Comparison of ENCODE assay signal across 8 cellular contexts in genomic region chr16:11255737-11256656, GRCh38. TPM values are rescaled to one million over a fixed set of nuclear protein-coding genes. Genes with fewer than 3 reads are reported as not detected.
DNase-seq lines count a peak whose midpoint lies in the region; ATAC-seq and TF ChIP-seq lines count a peak whose summit lies in the region.

SOCS1 (minus strand) TSS chr16:11256204; CDS start chr16:11255478, 726 bp downstream.

- peaks cover 0 to 2% (median 0%) of the 10 kb centered on the region in 11 donors for H3K9me3 Mint-ChIP-seq in naive thymus-derived CD4-positive, alpha-beta T cell
- no peaks in the 10 kb centered on the region for H3K9me3 Mint-ChIP-seq in stimulated activated effector memory CD8-positive, alpha-beta T cell treated with anti-CD3 and anti-CD28 coated beads, Interleukin-12 subunit alpha, Interleukin-12 subunit beta, amount 100 ng/mL, for 72 hours

- peak; percentile 49 for ATAC-seq in GM21515 (IDR thresholded peaks at IDR 0.05; ENCODE audit: unreplicated experiment)
- ATAC-seq in naive thymus-derived CD4-positive, alpha-beta T cell = peak; percentile 82
- ATAC-seq in stimulated activated effector memory CD8-positive, alpha-beta T cell treated with anti-CD3 and anti-CD28 coated beads, Interleukin-12 subunit alpha, Interleukin-12 subunit beta, amount 100 ng/mL, for 72 hours = peak; percentile 76

- intact Hi-C loops in PC-9 (cut with micrococcal nuclease; ENCODE audit: unreplicated experiment) = loop anchor here (1.0 to 10.0 kb wide), 10 partner anchors 41 to 285 kb away; no protein-coding TSS in a partner anchor
- intact Hi-C loops in naive thymus-derived CD4-positive, alpha-beta T cell (cut with micrococcal nuclease) = loop anchor here (1.0 to 10.0 kb wide), 21 partner anchors 23 to 1546 kb away; partner anchors contain the start of genes ZC3H7A (in 2 of the 2), CPPED1 (in 1 of the 2), DEXI (in 1 of the 2) and GSPT1 (in 1 of the 2)

- peaks cover 11% of the 10 kb centered on the region for H3K4me1 ChIP-seq in HUES64 (ENCODE audit: insufficient read depth, low read length)
- H3K4me1 ChIP-seq in PC-9 (replicated peaks; ENCODE audit: insufficient read depth) = peaks cover 23% of the 10 kb centered on the region
- H3K4me1 ChIP-seq in naive thymus-derived CD4-positive, alpha-beta T cell (ENCODE audit: control insufficient read depth in 2 of 2, insufficient read depth in 2 of 2, low read length in 2 of 2) = peaks cover 48 to 52% of the 10 kb centered on the region in 2 donors

- H3K79me2 ChIP-seq in PC-9 (ENCODE audit: low read depth) = no peaks in the 10 kb centered on the region

- peaks cover 7% of the 10 kb centered on the region; the same call in 1 of the 2 replicates for H3F3A ChIP-seq in PC-9 (ENCODE audit: insufficient read depth, low read depth)

- peaks cover 0 to 4% (median 0%) of the 10 kb centered on the region in 5 donors for H3K27me3 Mint-ChIP-seq in naive thymus-derived CD4-positive, alpha-beta T cell

- H3K9me2 ChIP-seq in PC-9 (ENCODE audit: insufficient read depth) = no peaks in the 10 kb centered on the region

- CTCF ChIA-PET in PC-9 (lab: Charles Lee) = interaction anchor here (0.6 to 3.7 kb wide), 22 partner anchors 31 to 1066 kb away, joined by 3 to 25 read pairs (median 4); no protein-coding TSS in a partner anchor
- CTCF ChIA-PET in naive thymus-derived CD4-positive, alpha-beta T cell (lab: Charles Lee) = interaction anchor here (0.6 to 6.0 kb wide), 19 partner anchors 20 to 294 kb away, joined by 3 to 31 read pairs (median 5); no protein-coding TSS in a partner anchor

- H4K20me1 ChIP-seq in PC-9 (ENCODE audit: insufficient read depth) = no peaks in the 10 kb centered on the region

- H3K9me3 ChIP-seq in HUES64 (ENCODE audit: insufficient read depth, low read depth, low read length) (no peaks in the 10 kb centered on the region), PC-9 (ENCODE audit: insufficient read depth, low read depth) (no peaks in the 10 kb centered on the region)
- H3K9me3 ChIP-seq in naive thymus-derived CD4-positive, alpha-beta T cell (ENCODE audit: control insufficient read depth in 2 of 3, low read length in 3 of 3) = no peaks in the 10 kb centered on the region

- H3K27ac ChIP-seq in HUES64 (ENCODE audit: low read depth, low read length) (peak within 1 kb of the TSS; percentile 76; the same call in 1 of the 2 replicates), PC-9 (peak within 1 kb of the TSS; percentile 69)
- H3K27ac ChIP-seq in naive thymus-derived CD4-positive, alpha-beta T cell (ENCODE audit: low read depth, low read length) = peak within 1 kb of the TSS; percentile 97

- peak within 1 kb of the TSS; percentile 77 for H3K4me3 ChIP-seq in HUES64 (ENCODE audit: low read length)
- peak within 1 kb of the TSS; percentile 96 for H3K4me3 ChIP-seq in PC-9
- H3K4me3 ChIP-seq in naive thymus-derived CD4-positive, alpha-beta T cell (ENCODE audit: low read length) = peak within 1 kb of the TSS; percentile 85

- peak; percentile 67 for DNase-seq in DMS153 (lab: John Stamatoyannopoulos, UW)
- DNase-seq in PC-9 = peak; percentile 63 to 93
- DNase-seq in activated T-cell treated with anti-CD3 and anti-CD28 coated beads, Interleukin-2, amount 50 U/mL, for 48 hours = peak; percentile 90 to 94
- peak; percentile 87 for DNase-seq in fibroblast of gingiva (ENCODE audit: low read depth)
- peak; percentile 76 to 97 (median 87) for DNase-seq in naive thymus-derived CD4-positive, alpha-beta T cell
- DNase-seq in stimulated activated effector memory CD8-positive, alpha-beta T cell treated with anti-CD3 and anti-CD28 coated beads, Interleukin-12 subunit alpha, Interleukin-12 subunit beta, amount 100 ng/mL, for 72 hours (ENCODE audit: low spot score in 2 of 2) = peak; percentile 95 to 97

- H3K4me2 ChIP-seq in PC-9 = peak within 1 kb of the TSS; percentile 99

- TF ChIP-seq CTCF in PC-9 (conservative IDR thresholded peaks at IDR 0.05) = peak; percentile 81

- H3K36me3 Mint-ChIP-seq in naive thymus-derived CD4-positive, alpha-beta T cell = peaks cover 0 to 37% (median 4%) of the 10 kb centered on the region in 5 donors
- H3K36me3 Mint-ChIP-seq in stimulated activated effector memory CD8-positive, alpha-beta T cell treated with anti-CD3 and anti-CD28 coated beads, Interleukin-12 subunit alpha, Interleukin-12 subunit beta, amount 100 ng/mL, for 72 hours = peaks cover 65% of the 10 kb centered on the region

- WGBS in HUES64 = under 1% methylated on average over 100 of the region's 100 CpGs

- BruUV-seq in PC-9 (replicated peaks; lab: Mats Ljungman, UMichigan) = no TSS peak

- peak within 1 kb of the TSS; percentile 95 for H2AFZ ChIP-seq in PC-9

- H3K27me3 ChIP-seq in HUES64 (ENCODE audit: insufficient read depth, low read length) = peaks cover 6% of the 10 kb centered on the region; the same call in 1 of the 2 replicates
- no peaks in the 10 kb centered on the region for H3K27me3 ChIP-seq in PC-9 (ENCODE audit: insufficient read depth, low read depth)
- H3K27me3 ChIP-seq in naive thymus-derived CD4-positive, alpha-beta T cell (ENCODE audit: control insufficient read depth in 2 of 2, insufficient read depth in 2 of 2, low read length in 2 of 2) = no peaks in the 10 kb centered on the region

- peak within 1 kb of the TSS; percentile 91 to 98 (median 94) for H3K4me3 Mint-ChIP-seq in naive thymus-derived CD4-positive, alpha-beta T cell
- H3K4me3 Mint-ChIP-seq in stimulated activated effector memory CD8-positive, alpha-beta T cell treated with anti-CD3 and anti-CD28 coated beads, Interleukin-12 subunit alpha, Interleukin-12 subunit beta, amount 100 ng/mL, for 72 hours = peak within 1 kb of the TSS; percentile 95

- POLR2A ChIA-PET in PC-9 (lab: Charles Lee; ENCODE audit: unreplicated experiment) = interaction anchor here (0.5 to 1.7 kb wide), 27 partner anchors 10 to 1854 kb away, joined by 3 to 13 read pairs (median 5); partner anchors contain the start of gene LITAF
- POLR2A ChIA-PET in naive thymus-derived CD4-positive, alpha-beta T cell (lab: Charles Lee) = interaction anchor here (0.6 to 8.2 kb wide), 43 partner anchors 8 to 542 kb away, joined by 3 to 244 read pairs (median 5); partner anchors contain the start of genes CLEC16A, DEXI and TNP2

- H3K4me1 Mint-ChIP-seq in naive thymus-derived CD4-positive, alpha-beta T cell = peaks cover 19 to 64% (median 59%) of the 10 kb centered on the region in 7 donors
- peaks cover 56% of the 10 kb centered on the region for H3K4me1 Mint-ChIP-seq in stimulated activated effector memory CD8-positive, alpha-beta T cell treated with anti-CD3 and anti-CD28 coated beads, Interleukin-12 subunit alpha, Interleukin-12 subunit beta, amount 100 ng/mL, for 72 hours

- H3K27ac Mint-ChIP-seq in naive thymus-derived CD4-positive, alpha-beta T cell = peak within 1 kb of the TSS; percentile 88 to 97 (median 96)
- peak within 1 kb of the TSS; percentile 99 for H3K27ac Mint-ChIP-seq in stimulated activated effector memory CD8-positive, alpha-beta T cell treated with anti-CD3 and anti-CD28 coated beads, Interleukin-12 subunit alpha, Interleukin-12 subunit beta, amount 100 ng/mL, for 72 hours

- peak within 1 kb of the TSS; percentile 78 for H3K9ac ChIP-seq in HUES64 (ENCODE audit: low read depth, low read length)

- H3K36me3 ChIP-seq in HUES64 (ENCODE audit: insufficient read depth, low read length) (peaks cover 23% of the 10 kb centered on the region), PC-9 (ENCODE audit: low read depth) (no peaks in the 10 kb centered on the region)
- peaks cover 0 to 8% (median 6%) of the 10 kb centered on the region in 3 experiments for H3K36me3 ChIP-seq in naive thymus-derived CD4-positive, alpha-beta T cell (ENCODE audit: control insufficient read depth in 2 of 3, insufficient read depth in 3 of 3, low read length in 3 of 3)

RNA-seq across cellular contexts. Expression of gene SOCS1, which starts in this region (rescaled TPM):
- 28.3 TPM for polyA plus RNA-seq in HUES64 (2013, experiment 1 of 2)
- 28.0 TPM for polyA plus RNA-seq in HUES64 (2013, experiment 2 of 2)
- total RNA-seq in PC-9 (2021) = 4.6 and 6.7 TPM in 2 replicates
- total RNA-seq in naive thymus-derived CD4-positive, alpha-beta T cell = 100 to 1,000 TPM in 1 of 5 experiments, 10 to 100 TPM in 4; 12.8 to 191 (median 46.8) TPM
- polyA plus RNA-seq in naive thymus-derived CD4-positive, alpha-beta T cell = 10 to 100 TPM; 15.2 to 15.7 TPM

Comparison
In these comparisons a context has a peak if more than half of its experiments do, and no peak if none do; other contexts are left out.
1. Peak in every context shown above with its lines: DNase-seq, ATAC-seq, H3K4me3 ChIP-seq and H3K27ac ChIP-seq.